8 cellular contexts compared by ENCODE assay signal in genomic region chr19:49869484-49870308, GRCh38. TPM values are rescaled to one million over a fixed set of nuclear protein-coding genes. Genes with fewer than 3 reads are reported as not detected.
DNase-seq lines count a peak whose midpoint lies in the region; ATAC-seq and TF ChIP-seq lines count a peak whose summit lies in the region.

No MANE protein-coding gene starts in this region.

- POLR2A ChIA-PET in activated CD4-positive, alpha-beta memory T cell treated with anti-CD3 and anti-CD28 coated beads for 36 hours (lab: Charles Lee): interaction anchor here (0.6 to 1.3 kb wide), 9 partner anchors 11 to 311 kb away, joined by 3 to 8 read pairs (median 5); partner anchors contain the start of genes ATF5, IL4I1, NUP62 and PTOV1

- TF ChIP-seq CTCF in dorsolateral prefrontal cortex (IDR thresholded peaks at IDR 0.05 in 54 of 56, conservative IDR thresholded peaks at IDR 0.05 in 2 of 56; ENCODE audit: low read depth in 1 of 56, partially characterized antibody in 56 of 56) (peak in 45 of 56 donors; percentile 10 to 68 (median 39)), liver (IDR thresholded peaks at IDR 0.05; ENCODE audit: low read depth, low read length, missing input control) (no peak)

- peak overlapping the region in 2 of 4 donors; percentile 57 to 93 for H3K4me3 Mint-ChIP-seq in CD4-positive, CD25-positive, alpha-beta regulatory T cell
- no peak overlapping the region for H3K4me3 Mint-ChIP-seq in activated CD4-positive, alpha-beta memory T cell treated with anti-CD3 and anti-CD28 coated beads for 36 hours

- H3K4me1 ChIP-seq in CD4-positive, CD25-positive, alpha-beta regulatory T cell (ENCODE audit: control insufficient read depth, insufficient read depth, low read length, poor library complexity, severe bottlenecking): peaks cover 40% of the 10 kb centered on the region
- peaks cover 15 to 47% (median 34%) of the 10 kb centered on the region in 4 donors for H3K4me1 ChIP-seq in liver (ENCODE audit: control insufficient read depth in 4 of 4, insufficient read depth in 4 of 4, low read length in 3 of 4)

- intact Hi-C loops in activated CD4-positive, alpha-beta memory T cell treated with anti-CD3 and anti-CD28 coated beads for 36 hours (cut with micrococcal nuclease): loop anchor here (1.0 to 5.0 kb wide), 5 partner anchors 8 to 277 kb away; partner anchors contain the start of genes AKT1S1, MED25, PRMT1 and PRR12
- intact Hi-C loops in dorsolateral prefrontal cortex (cut with DNase I): loop anchor here in 1 of 2 donors (2.0 to 10.0 kb wide), 3 partner anchors 51 to 385 kb away; partner anchors contain the start of genes MED25, PRMT1 and RPL13A

- H3K27ac Mint-ChIP-seq in CD4-positive, CD25-positive, alpha-beta regulatory T cell: peak overlapping the region in 1 of 3 donors; percentile 84
- no peak overlapping the region for H3K27ac Mint-ChIP-seq in activated CD4-positive, alpha-beta memory T cell treated with anti-CD3 and anti-CD28 coated beads for 36 hours

- H3K36me3 ChIP-seq in CD4-positive, CD25-positive, alpha-beta regulatory T cell (ENCODE audit: control insufficient read depth, insufficient read depth, low read length): peaks cover 3% of the 10 kb centered on the region
- no peaks in the 10 kb centered on the region for H3K36me3 ChIP-seq in liver (ENCODE audit: control insufficient read depth in 4 of 4, insufficient read depth in 3 of 4, low read depth in 1 of 4, low read length in 3 of 4)

- peak overlapping the region; percentile 60 for H3K4me3 ChIP-seq in CD4-positive, CD25-positive, alpha-beta regulatory T cell (ENCODE audit: low read depth, low read length)
- peak overlapping the region; percentile 52 to 94 (median 70) for H3K4me3 ChIP-seq in dorsolateral prefrontal cortex
- H3K4me3 ChIP-seq in liver (ENCODE audit: low read depth in 1 of 3, low read length in 3 of 3): peak overlapping the region; percentile 46 to 66 (median 56)

- H3K27me3 ChIP-seq in CD4-positive, CD25-positive, alpha-beta regulatory T cell (ENCODE audit: control insufficient read depth, insufficient read depth, low read length): no peaks in the 10 kb centered on the region
- H3K27me3 ChIP-seq in dorsolateral prefrontal cortex (no peaks in the 10 kb centered on the region), liver (ENCODE audit: control insufficient read depth in 4 of 4, insufficient read depth in 4 of 4, low read length in 3 of 4) (no peaks in the 10 kb centered on the region)

- under 1% methylated on average over 67 of the region's 67 CpGs for WGBS in liver

- peaks cover 10% of the 10 kb centered on the region for H3K27me3 Mint-ChIP-seq in CD4-positive, CD25-positive, alpha-beta regulatory T cell
- H3K27me3 Mint-ChIP-seq in activated CD4-positive, alpha-beta memory T cell treated with anti-CD3 and anti-CD28 coated beads for 36 hours: no peaks in the 10 kb centered on the region

- H3K36me3 Mint-ChIP-seq in CD4-positive, CD25-positive, alpha-beta regulatory T cell: no peaks in the 10 kb centered on the region
- peaks cover 18% of the 10 kb centered on the region for H3K36me3 Mint-ChIP-seq in activated CD4-positive, alpha-beta memory T cell treated with anti-CD3 and anti-CD28 coated beads for 36 hours

- H3K27ac ChIP-seq in CD4-positive, CD25-positive, alpha-beta regulatory T cell (ENCODE audit: insufficient read depth, low read length, poor library complexity, severe bottlenecking): peak overlapping the region; percentile 98
- peak overlapping the region; percentile 70 to 99 (median 96) for H3K27ac ChIP-seq in dorsolateral prefrontal cortex
- H3K27ac ChIP-seq in liver (ENCODE audit: low read depth in 1 of 2, low read length in 2 of 2): peak overlapping the region; percentile 86 to 94

- CTCF ChIA-PET in activated CD4-positive, alpha-beta memory T cell treated with anti-CD3 and anti-CD28 coated beads for 36 hours (lab: Charles Lee): interaction anchor here (1.0 to 1.3 kb wide), 4 partner anchors 12 to 26 kb away, joined by 3 to 4 read pairs (median 3); partner anchors contain the start of gene PTOV1

- peak overlapping the region; percentile 43 to 54 for H3K9ac ChIP-seq in liver (ENCODE audit: low read depth in 1 of 2, low read length in 2 of 2)

- H3K9me3 ChIP-seq in CD4-positive, CD25-positive, alpha-beta regulatory T cell (ENCODE audit: control insufficient read depth in 2 of 2, low read length in 2 of 2): no peaks in the 10 kb centered on the region
- H3K9me3 ChIP-seq in liver (ENCODE audit: control insufficient read depth in 4 of 4, low read length in 3 of 4): no peaks in the 10 kb centered on the region

- no peaks in the 10 kb centered on the region for H3K9me3 Mint-ChIP-seq in CD4-positive, CD25-positive, alpha-beta regulatory T cell
- no peaks in the 10 kb centered on the region for H3K9me3 Mint-ChIP-seq in activated CD4-positive, alpha-beta memory T cell treated with anti-CD3 and anti-CD28 coated beads for 36 hours

- peak; percentile 87 to 99 (median 89) for DNase-seq in CD4-positive, CD25-positive, alpha-beta regulatory T cell
- DNase-seq in NCI-H82 (lab: John Stamatoyannopoulos, UW) (peak; percentile 100), dorsolateral prefrontal cortex (peak; percentile 85 to 99 (median 98))
- peak; percentile 96 for DNase-seq in activated CD4-positive, alpha-beta memory T cell treated with anti-CD3 and anti-CD28 coated beads for 36 hours
- peak; percentile 84 for DNase-seq in stimulated activated CD4-positive, alpha-beta T cell treated with anti-CD3 and anti-CD28 coated beads, Interleukin-4, amount 100 ng/mL, for 1 hour

- TF ChIP-seq RAD21 in liver (IDR thresholded peaks at IDR 0.05): no peak

- H3K4me1 Mint-ChIP-seq in CD4-positive, CD25-positive, alpha-beta regulatory T cell: peaks cover 0 to 58% (median 21%) of the 10 kb centered on the region in 4 donors
- H3K4me1 Mint-ChIP-seq in activated CD4-positive, alpha-beta memory T cell treated with anti-CD3 and anti-CD28 coated beads for 36 hours (ENCODE audit: low read depth): peaks cover 50% of the 10 kb centered on the region

- peak; percentile 81 for ATAC-seq in CD4-positive, CD25-positive, alpha-beta regulatory T cell (ENCODE audit: low read depth in 2 of 2)
- peak; percentile 57 for ATAC-seq in GM19438 (IDR thresholded peaks at IDR 0.05; ENCODE audit: low read depth, unreplicated experiment)
- peak; percentile 29 for ATAC-seq in HG03575 (IDR thresholded peaks at IDR 0.05; ENCODE audit: extremely low read depth, insufficient number of reproducible peaks, low FRiP score, unreplicated experiment)

TF ChIP-seq in liver, 16 proteins besides CTCF, POLR2A, EP300 and RAD21 (continues in another document):
- peak; percentile 95 for TF ChIP-seq YY1 (IDR thresholded peaks at IDR 0.05)
- TF ChIP-seq HNF4G (IDR thresholded peaks at IDR 0.05): no peak
- no peak for TF ChIP-seq ATF3 (IDR thresholded peaks at IDR 0.05)
- peak in 1 of 2 donors; percentile 64 for TF ChIP-seq EGR1 (IDR thresholded peaks at IDR 0.05; ENCODE audit: low read depth in 2 of 2)

RNA-seq across cellular contexts. Expression of gene PNKP, which starts 2.3 kb away (rescaled TPM):
- 149 TPM for total RNA-seq in CD4-positive, CD25-positive, alpha-beta regulatory T cell
- polyA plus RNA-seq in CD4-positive, CD25-positive, alpha-beta regulatory T cell: 10 to 100 TPM; 26.2 to 33.5 (median 28.2) TPM
- total RNA-seq in activated CD4-positive, alpha-beta memory T cell treated with anti-CD3 and anti-CD28 coated beads for 36 hours: 10 to 100 TPM; 88.7 to 98.6 TPM
- 10 to 100 TPM; 26.3 to 92.5 (median 46.7) TPM for total RNA-seq in dorsolateral prefrontal cortex
- total RNA-seq in liver: 10 to 100 TPM; 17.3 to 30.9 TPM
- 10 to 100 TPM; 18.5 to 21.1 TPM for polyA plus RNA-seq in liver

RNA-seq across cellular contexts. Expression of gene AKT1S1, which starts 7.5 kb away (rescaled TPM):
- total RNA-seq in CD4-positive, CD25-positive, alpha-beta regulatory T cell: 12.9 TPM
- polyA plus RNA-seq in CD4-positive, CD25-positive, alpha-beta regulatory T cell: 1 to 10 TPM; 3.0 to 4.2 (median 3.8) TPM
- total RNA-seq in activated CD4-positive, alpha-beta memory T cell treated with anti-CD3 and anti-CD28 coated beads for 36 hours: 10 to 100 TPM; 19.6 TPM
- total RNA-seq in dorsolateral prefrontal cortex: 10 to 100 TPM; 19.9 to 42.2 (median 27.8) TPM
- total RNA-seq in liver: 10 to 100 TPM in 1 of 2 donors, 1 to 10 TPM in 1; 6.8 to 10.3 TPM
- 10 to 100 TPM; 15.4 to 43.9 TPM for polyA plus RNA-seq in liver

RNA-seq across cellular contexts. Expression of gene TBC1D17, which starts 7.8 kb away (rescaled TPM):
- 48.1 TPM for total RNA-seq in CD4-positive, CD25-positive, alpha-beta regulatory T cell
- polyA plus RNA-seq in CD4-positive, CD25-positive, alpha-beta regulatory T cell: 1 to 10 TPM; 8.8 to 9.7 (median 9.1) TPM
- total RNA-seq in activated CD4-positive, alpha-beta memory T cell treated with anti-CD3 and anti-CD28 coated beads for 36 hours: 10 to 100 TPM; 32.5 to 34.7 TPM
- total RNA-seq in dorsolateral prefrontal cortex (100 to 1,000 TPM in 14 of 120 experiments, 10 to 100 TPM in 106; 61.4 to 116 (median 85.9) TPM), liver (10 to 100 TPM; 11.3 to 14.9 TPM)
- polyA plus RNA-seq in liver: 10 to 100 TPM; 19.5 to 27.9 TPM

RNA-seq across cellular contexts. Expression of gene PTOV1, which starts 18.7 kb away (rescaled TPM):
- total RNA-seq in CD4-positive, CD25-positive, alpha-beta regulatory T cell: 116 TPM
- 10 to 100 TPM; 26.8 to 45.6 (median 34.2) TPM for polyA plus RNA-seq in CD4-positive, CD25-positive, alpha-beta regulatory T cell
- 100 to 1,000 TPM; 105 to 108 TPM for total RNA-seq in activated CD4-positive, alpha-beta memory T cell treated with anti-CD3 and anti-CD28 coated beads for 36 hours
- total RNA-seq in dorsolateral prefrontal cortex (100 to 1,000 TPM; 186 to 437 (median 239) TPM), liver (10 to 100 TPM; 38.0 to 40.7 TPM)
- polyA plus RNA-seq in liver: 10 to 100 TPM; 41.9 to 52.3 TPM

RNA-seq across cellular contexts. Expression of gene IL4I1, which starts 27.0 kb away (rescaled TPM):
- 3.7 TPM for total RNA-seq in CD4-positive, CD25-positive, alpha-beta regulatory T cell
- under 1 TPM; 0.20 to 0.85 (median 0.30) TPM for polyA plus RNA-seq in CD4-positive, CD25-positive, alpha-beta regulatory T cell
- 100 to 1,000 TPM; 108 to 111 TPM for total RNA-seq in activated CD4-positive, alpha-beta memory T cell treated with anti-CD3 and anti-CD28 coated beads for 36 hours
- total RNA-seq in dorsolateral prefrontal cortex: 1 to 10 TPM in 52 of 120 experiments, under 1 TPM in 57, not detected in 11; 0.23 to 6.1 (median 0.96) TPM
- total RNA-seq in liver: under 1 TPM; 0.08 to 0.75 TPM
- under 1 TPM; 0.17 to 0.30 TPM for polyA plus RNA-seq in liver

Comparison
In these comparisons a context has a peak if more than half of its experiments do, and no peak if none do; other contexts are left out.
1. Peak in every context shown above with its lines: DNase-seq, ATAC-seq, H3K4me3 ChIP-seq and H3K27ac ChIP-seq.
2. ATAC-seq: peak in every context shown above with its lines; median percentile 81 in CD4-positive, CD25-positive, alpha-beta regulatory T cell; 57 in GM19438; 29 in HG03575.